1 cellular context compared by ENCODE assay signal in the genomic region with DNA sequence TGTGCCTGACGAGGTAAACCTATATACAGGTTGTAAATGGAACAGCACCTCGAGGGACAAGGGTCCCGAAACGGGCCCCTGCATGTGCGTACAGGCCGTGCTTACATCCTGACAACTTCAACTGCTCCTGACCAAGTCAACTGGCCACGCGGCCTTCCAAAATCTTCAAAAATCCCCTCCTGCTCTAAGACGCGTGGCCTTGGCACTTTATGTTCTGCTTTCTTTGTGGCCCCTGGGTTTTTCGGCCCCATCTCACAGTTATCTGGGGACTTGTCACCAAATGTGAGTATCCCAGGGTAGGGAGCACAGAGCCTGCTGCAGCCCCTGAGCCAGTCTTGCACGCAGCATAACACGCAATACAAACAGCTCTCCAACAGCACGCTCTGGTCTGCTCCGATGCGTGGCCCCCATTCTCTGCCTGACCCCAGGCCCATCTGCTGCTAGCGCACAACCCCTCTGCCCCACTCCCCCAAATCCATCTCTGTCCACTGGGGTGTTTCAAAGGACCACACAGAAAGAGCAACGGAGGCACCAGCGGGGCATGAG.
TF ChIP-seq lines count a peak whose summit lies in the region.

No MANE protein-coding gene starts in this region.

TF ChIP-seq in GM23338, 12 proteins besides CTCF, POLR2A, EP300 and RAD21 (continued from another document):
- TF ChIP-seq JUNB (IDR thresholded peaks at IDR 0.05; ENCODE audit: unreplicated experiment), result no peak
- TF ChIP-seq STAT1 (IDR thresholded peaks at IDR 0.05; ENCODE audit: unreplicated experiment), result no peak
- no peak for TF ChIP-seq NANOG (IDR thresholded peaks at IDR 0.05; ENCODE audit: borderline replicate concordance)
- TF ChIP-seq, protein P1, sequence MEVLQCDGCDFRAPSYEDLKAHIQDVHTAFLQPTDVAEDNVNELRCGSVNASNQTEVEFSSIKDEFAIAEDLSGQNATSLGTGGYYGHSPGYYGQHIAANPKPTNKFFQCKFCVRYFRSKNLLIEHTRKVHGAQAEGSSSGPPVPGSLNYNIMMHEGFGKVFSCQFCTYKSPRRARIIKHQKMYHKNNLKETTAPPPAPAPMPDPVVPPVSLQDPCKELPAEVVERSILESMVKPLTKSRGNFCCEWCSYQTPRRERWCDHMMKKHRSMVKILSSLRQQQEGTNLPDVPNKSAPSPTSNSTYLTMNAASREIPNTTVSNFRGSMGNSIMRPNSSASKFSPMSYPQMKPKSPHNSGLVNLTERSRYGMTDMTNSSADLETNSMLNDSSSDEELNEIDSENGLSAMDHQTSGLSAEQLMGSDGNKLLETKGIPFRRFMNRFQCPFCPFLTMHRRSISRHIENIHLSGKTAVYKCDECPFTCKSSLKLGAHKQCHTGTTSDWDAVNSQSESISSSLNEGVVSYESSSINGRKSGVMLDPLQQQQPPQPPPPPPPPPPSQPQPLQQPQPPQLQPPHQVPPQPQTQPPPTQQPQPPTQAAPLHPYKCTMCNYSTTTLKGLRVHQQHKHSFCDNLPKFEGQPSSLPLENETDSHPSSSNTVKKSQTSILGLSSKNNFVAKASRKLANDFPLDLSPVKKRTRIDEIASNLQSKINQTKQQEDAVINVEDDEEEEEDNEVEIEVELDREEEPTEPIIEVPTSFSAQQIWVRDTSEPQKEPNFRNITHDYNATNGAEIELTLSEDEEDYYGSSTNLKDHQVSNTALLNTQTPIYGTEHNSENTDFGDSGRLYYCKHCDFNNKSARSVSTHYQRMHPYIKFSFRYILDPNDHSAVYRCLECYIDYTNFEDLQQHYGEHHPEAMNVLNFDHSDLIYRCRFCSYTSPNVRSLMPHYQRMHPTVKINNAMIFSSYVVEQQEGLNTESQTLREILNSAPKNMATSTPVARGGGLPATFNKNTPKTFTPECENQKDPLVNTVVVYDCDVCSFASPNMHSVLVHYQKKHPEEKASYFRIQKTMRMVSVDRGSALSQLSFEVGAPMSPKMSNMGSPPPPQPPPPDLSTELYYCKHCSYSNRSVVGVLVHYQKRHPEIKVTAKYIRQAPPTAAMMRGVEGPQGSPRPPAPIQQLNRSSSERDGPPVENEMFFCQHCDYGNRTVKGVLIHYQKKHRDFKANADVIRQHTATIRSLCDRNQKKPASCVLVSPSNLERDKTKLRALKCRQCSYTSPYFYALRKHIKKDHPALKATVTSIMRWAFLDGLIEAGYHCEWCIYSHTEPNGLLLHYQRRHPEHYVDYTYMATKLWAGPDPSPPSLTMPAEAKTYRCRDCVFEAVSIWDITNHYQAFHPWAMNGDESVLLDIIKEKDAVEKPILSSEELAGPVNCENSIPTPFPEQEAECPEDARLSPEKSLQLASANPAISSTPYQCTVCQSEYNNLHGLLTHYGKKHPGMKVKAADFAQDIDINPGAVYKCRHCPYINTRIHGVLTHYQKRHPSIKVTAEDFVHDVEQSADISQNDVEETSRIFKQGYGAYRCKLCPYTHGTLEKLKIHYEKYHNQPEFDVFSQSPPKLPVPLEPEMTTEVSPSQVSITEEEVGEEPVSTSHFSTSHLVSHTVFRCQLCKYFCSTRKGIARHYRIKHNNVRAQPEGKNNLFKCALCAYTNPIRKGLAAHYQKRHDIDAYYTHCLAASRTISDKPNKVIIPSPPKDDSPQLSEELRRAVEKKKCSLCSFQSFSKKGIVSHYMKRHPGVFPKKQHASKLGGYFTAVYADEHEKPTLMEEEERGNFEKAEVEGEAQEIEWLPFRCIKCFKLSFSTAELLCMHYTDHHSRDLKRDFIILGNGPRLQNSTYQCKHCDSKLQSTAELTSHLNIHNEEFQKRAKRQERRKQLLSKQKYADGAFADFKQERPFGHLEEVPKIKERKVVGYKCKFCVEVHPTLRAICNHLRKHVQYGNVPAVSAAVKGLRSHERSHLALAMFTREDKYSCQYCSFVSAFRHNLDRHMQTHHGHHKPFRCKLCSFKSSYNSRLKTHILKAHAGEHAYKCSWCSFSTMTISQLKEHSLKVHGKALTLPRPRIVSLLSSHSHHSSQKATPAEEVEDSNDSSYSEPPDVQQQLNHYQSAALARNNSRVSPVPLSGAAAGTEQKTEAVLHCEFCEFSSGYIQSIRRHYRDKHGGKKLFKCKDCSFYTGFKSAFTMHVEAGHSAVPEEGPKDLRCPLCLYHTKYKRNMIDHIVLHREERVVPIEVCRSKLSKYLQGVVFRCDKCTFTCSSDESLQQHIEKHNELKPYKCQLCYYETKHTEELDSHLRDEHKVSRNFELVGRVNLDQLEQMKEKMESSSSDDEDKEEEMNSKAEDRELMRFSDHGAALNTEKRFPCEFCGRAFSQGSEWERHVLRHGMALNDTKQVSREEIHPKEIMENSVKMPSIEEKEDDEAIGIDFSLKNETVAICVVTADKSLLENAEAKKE (CRISPR knock-in tag; IDR thresholded peaks at IDR 0.05), result no peak
- TF ChIP-seq, protein P2, sequence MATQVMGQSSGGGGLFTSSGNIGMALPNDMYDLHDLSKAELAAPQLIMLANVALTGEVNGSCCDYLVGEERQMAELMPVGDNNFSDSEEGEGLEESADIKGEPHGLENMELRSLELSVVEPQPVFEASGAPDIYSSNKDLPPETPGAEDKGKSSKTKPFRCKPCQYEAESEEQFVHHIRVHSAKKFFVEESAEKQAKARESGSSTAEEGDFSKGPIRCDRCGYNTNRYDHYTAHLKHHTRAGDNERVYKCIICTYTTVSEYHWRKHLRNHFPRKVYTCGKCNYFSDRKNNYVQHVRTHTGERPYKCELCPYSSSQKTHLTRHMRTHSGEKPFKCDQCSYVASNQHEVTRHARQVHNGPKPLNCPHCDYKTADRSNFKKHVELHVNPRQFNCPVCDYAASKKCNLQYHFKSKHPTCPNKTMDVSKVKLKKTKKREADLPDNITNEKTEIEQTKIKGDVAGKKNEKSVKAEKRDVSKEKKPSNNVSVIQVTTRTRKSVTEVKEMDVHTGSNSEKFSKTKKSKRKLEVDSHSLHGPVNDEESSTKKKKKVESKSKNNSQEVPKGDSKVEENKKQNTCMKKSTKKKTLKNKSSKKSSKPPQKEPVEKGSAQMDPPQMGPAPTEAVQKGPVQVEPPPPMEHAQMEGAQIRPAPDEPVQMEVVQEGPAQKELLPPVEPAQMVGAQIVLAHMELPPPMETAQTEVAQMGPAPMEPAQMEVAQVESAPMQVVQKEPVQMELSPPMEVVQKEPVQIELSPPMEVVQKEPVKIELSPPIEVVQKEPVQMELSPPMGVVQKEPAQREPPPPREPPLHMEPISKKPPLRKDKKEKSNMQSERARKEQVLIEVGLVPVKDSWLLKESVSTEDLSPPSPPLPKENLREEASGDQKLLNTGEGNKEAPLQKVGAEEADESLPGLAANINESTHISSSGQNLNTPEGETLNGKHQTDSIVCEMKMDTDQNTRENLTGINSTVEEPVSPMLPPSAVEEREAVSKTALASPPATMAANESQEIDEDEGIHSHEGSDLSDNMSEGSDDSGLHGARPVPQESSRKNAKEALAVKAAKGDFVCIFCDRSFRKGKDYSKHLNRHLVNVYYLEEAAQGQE (IDR thresholded peaks at IDR 0.05; ENCODE audit: unreplicated experiment), result no peak
- no peak for TF ChIP-seq ZNF331 (CRISPR knock-in tag; IDR thresholded peaks at IDR 0.05; ENCODE audit: low read depth)
- TF ChIP-seq, protein P3, sequence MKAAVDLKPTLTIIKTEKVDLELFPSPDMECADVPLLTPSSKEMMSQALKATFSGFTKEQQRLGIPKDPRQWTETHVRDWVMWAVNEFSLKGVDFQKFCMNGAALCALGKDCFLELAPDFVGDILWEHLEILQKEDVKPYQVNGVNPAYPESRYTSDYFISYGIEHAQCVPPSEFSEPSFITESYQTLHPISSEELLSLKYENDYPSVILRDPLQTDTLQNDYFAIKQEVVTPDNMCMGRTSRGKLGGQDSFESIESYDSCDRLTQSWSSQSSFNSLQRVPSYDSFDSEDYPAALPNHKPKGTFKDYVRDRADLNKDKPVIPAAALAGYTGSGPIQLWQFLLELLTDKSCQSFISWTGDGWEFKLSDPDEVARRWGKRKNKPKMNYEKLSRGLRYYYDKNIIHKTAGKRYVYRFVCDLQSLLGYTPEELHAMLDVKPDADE (IDR thresholded peaks at IDR 0.05), result no peak
